In the genomic region with DNA sequence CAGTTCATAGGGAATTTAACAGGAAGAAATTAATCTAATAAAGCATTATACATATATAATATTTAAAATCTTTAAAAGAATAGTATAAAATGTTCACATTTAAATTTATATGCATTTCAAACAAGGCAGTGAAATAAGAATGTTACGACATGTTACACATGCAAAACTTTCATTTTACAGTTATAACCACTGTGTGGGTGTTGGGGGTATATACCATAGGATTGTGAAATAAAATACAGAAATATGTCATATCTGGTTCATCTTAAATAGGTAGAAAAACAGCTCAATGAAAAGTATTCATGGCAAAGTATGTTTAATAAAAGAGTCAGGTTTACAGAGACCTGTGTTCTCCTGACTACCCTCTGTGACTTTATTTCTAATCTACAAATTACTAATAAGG, we compare ENCODE assay signal across 28 cellular contexts.
"Had no signal": no experiment of that assay in that cellular context is flagged by ENCODE, and none has a peak within 500 bp of the region (broad histone marks: within the 10 kb centered on the region; RNA-seq: fewer than 3 reads in every experiment).

No MANE protein-coding gene starts in this region.

- DNase-seq: activated CD4-positive, alpha-beta T cell treated with anti-CD3 and anti-CD28 coated beads for 1 hour; activated CD4-positive, alpha-beta T cell treated with anti-CD3 and anti-CD28 coated beads, Interleukin-2, amount 50 U/mL, for 1 hour; activated CD8-positive, alpha-beta T cell treated with anti-CD3 and anti-CD28 coated beads for 36 hours; activated naive CD8-positive, alpha-beta T cell treated with anti-CD3 and anti-CD28 coated beads, Interleukin-2, amount 50 U/mL, for 24 hours; activated T-cell treated with anti-CD3 and anti-CD28 coated beads, Interleukin-2, amount 50 U/mL, for 4 hours; amygdala; caudate nucleus; cortex of kidney; effector memory CD8-positive, alpha-beta T cell; erythroblast; gastrocnemius medialis; kidney; left colon; midbrain; naive thymus-derived CD4-positive, alpha-beta T cell; occipital lobe; right cardiac atrium; spleen; stimulated activated naive CD4-positive, alpha-beta T cell; T-helper 9 cell; testis; transverse colon had no signal

- ATAC-seq: activated CD8-positive, alpha-beta T cell treated with anti-CD3 and anti-CD28 coated beads for 36 hours; activated naive CD8-positive, alpha-beta T cell treated with anti-CD3 and anti-CD28 coated beads, Interleukin-2, amount 50 U/mL, for 24 hours; activated T-cell treated with anti-CD3 and anti-CD28 coated beads, Interleukin-2, amount 50 U/mL, for 4 hours; activated T-helper 17 cell treated with anti-CD3 and anti-CD28 coated beads, Interleukin-2, amount 50 U/mL, for 72 hours; effector memory CD8-positive, alpha-beta T cell; gastrocnemius medialis; left colon; naive thymus-derived CD4-positive, alpha-beta T cell; right cardiac atrium; WTC11 had no signal

- FAIRE-seq: kidney had no signal

- H3K4me3 Mint-ChIP-seq: activated CD8-positive, alpha-beta T cell treated with anti-CD3 and anti-CD28 coated beads for 36 hours; activated naive CD4-positive, alpha-beta T cell treated with anti-CD3 and anti-CD28 coated beads, Interleukin-2, amount 50 U/mL, for 24 hours; activated naive CD8-positive, alpha-beta T cell treated with anti-CD3 and anti-CD28 coated beads, Interleukin-2, amount 50 U/mL, for 24 hours; activated T-cell treated with anti-CD3 and anti-CD28 coated beads, Interleukin-2, amount 50 U/mL, for 4 hours; activated T-helper 17 cell treated with anti-CD3 and anti-CD28 coated beads, Interleukin-2, amount 50 U/mL, for 72 hours; effector memory CD8-positive, alpha-beta T cell; memory B cell; naive thymus-derived CD4-positive, alpha-beta T cell; neural progenitor cell; T-helper 1 cell treated with Interleukin-12 subunit alpha and Interleukin-12 subunit beta and Interleukin-4 antibody, amounts not matched to agents 30 μg/mL and 1 μg/mL, for 36 hours; WTC11 had no signal

- H3K9me3 Mint-ChIP-seq: activated CD8-positive, alpha-beta T cell treated with anti-CD3 and anti-CD28 coated beads for 36 hours; activated naive CD4-positive, alpha-beta T cell treated with anti-CD3 and anti-CD28 coated beads, Interleukin-2, amount 50 U/mL, for 24 hours; activated naive CD8-positive, alpha-beta T cell treated with anti-CD3 and anti-CD28 coated beads, Interleukin-2, amount 50 U/mL, for 24 hours; activated T-cell treated with anti-CD3 and anti-CD28 coated beads, Interleukin-2, amount 50 U/mL, for 4 hours; activated T-helper 17 cell treated with anti-CD3 and anti-CD28 coated beads, Interleukin-2, amount 50 U/mL, for 72 hours; effector memory CD8-positive, alpha-beta T cell; neural progenitor cell; T-helper 1 cell treated with Interleukin-12 subunit alpha and Interleukin-12 subunit beta and Interleukin-4 antibody, amounts not matched to agents 30 μg/mL and 1 μg/mL, for 36 hours; WTC11 had no signal

- H3K27me3 Mint-ChIP-seq: activated CD8-positive, alpha-beta T cell treated with anti-CD3 and anti-CD28 coated beads for 36 hours; activated naive CD4-positive, alpha-beta T cell treated with anti-CD3 and anti-CD28 coated beads, Interleukin-2, amount 50 U/mL, for 24 hours; activated naive CD8-positive, alpha-beta T cell treated with anti-CD3 and anti-CD28 coated beads, Interleukin-2, amount 50 U/mL, for 24 hours; activated T-helper 17 cell treated with anti-CD3 and anti-CD28 coated beads, Interleukin-2, amount 50 U/mL, for 72 hours; effector memory CD8-positive, alpha-beta T cell; memory B cell; naive thymus-derived CD4-positive, alpha-beta T cell had no signal

- H3K4me1 Mint-ChIP-seq: activated T-helper 17 cell treated with anti-CD3 and anti-CD28 coated beads, Interleukin-2, amount 50 U/mL, for 72 hours; neural progenitor cell had no signal

- H3K27ac Mint-ChIP-seq: activated CD8-positive, alpha-beta T cell treated with anti-CD3 and anti-CD28 coated beads for 36 hours; activated naive CD4-positive, alpha-beta T cell treated with anti-CD3 and anti-CD28 coated beads, Interleukin-2, amount 50 U/mL, for 24 hours; activated naive CD8-positive, alpha-beta T cell treated with anti-CD3 and anti-CD28 coated beads, Interleukin-2, amount 50 U/mL, for 24 hours; activated T-helper 17 cell treated with anti-CD3 and anti-CD28 coated beads, Interleukin-2, amount 50 U/mL, for 72 hours; effector memory CD8-positive, alpha-beta T cell; neural progenitor cell; T-helper 1 cell treated with Interleukin-12 subunit alpha and Interleukin-12 subunit beta and Interleukin-4 antibody, amounts not matched to agents 30 μg/mL and 1 μg/mL, for 36 hours; WTC11 had no signal
